Comparison of ENCODE assay signal across 1 cellular context in genomic region chr6:88709819-88710246, GRCh38.
TF ChIP-seq lines count a peak whose summit lies in the region.

No MANE protein-coding gene starts in this region.

TF ChIP-seq in HepG2, 621 proteins besides CTCF, POLR2A, EP300 and RAD21 (continued from another document and continues in another):
- no peak for TF ChIP-seq FOXM1 (CRISPR knock-in tag; IDR thresholded peaks at IDR 0.05)
- TF ChIP-seq ZNF564 (CRISPR knock-in tag; IDR thresholded peaks at IDR 0.05): no peak
- TF ChIP-seq ZNF674 (CRISPR knock-in tag; IDR thresholded peaks at IDR 0.05; ENCODE audit: low read depth): no peak
- TF ChIP-seq WIZ (CRISPR knock-in tag; IDR thresholded peaks at IDR 0.05): no peak
- no peak for TF ChIP-seq IRF1 (CRISPR knock-in tag; IDR thresholded peaks at IDR 0.05; ENCODE audit: low read depth)
- no peak for TF ChIP-seq DNMT3B (CRISPR knock-in tag; conservative IDR thresholded peaks at IDR 0.05)
- TF ChIP-seq ZNF781 (CRISPR knock-in tag; IDR thresholded peaks at IDR 0.05; ENCODE audit: borderline replicate concordance, not compliant biosample characterization): no peak
- no peak for TF ChIP-seq XRCC5 (optimal IDR thresholded peaks at IDR 0.05; ENCODE audit: low read length)
- TF ChIP-seq ZNF264 (CRISPR knock-in tag; IDR thresholded peaks at IDR 0.05): 0 out of 2 replicates have a peak, but pooled peaks have one; percentile 63
- no peak for TF ChIP-seq ARNT (IDR thresholded peaks at IDR 0.05)
- TF ChIP-seq HOMEZ (CRISPR knock-in tag; IDR thresholded peaks at IDR 0.05; ENCODE audit: low read depth): peak; percentile 99
- TF ChIP-seq ZNF512 (CRISPR knock-in tag; IDR thresholded peaks at IDR 0.05): no peak
- no peak for TF ChIP-seq ZNF451 (CRISPR knock-in tag; IDR thresholded peaks at IDR 0.05)
- no peak for TF ChIP-seq ESRRA (CRISPR knock-in tag; IDR thresholded peaks at IDR 0.05; ENCODE audit: low read depth)
- TF ChIP-seq HIC2 (CRISPR knock-in tag; IDR thresholded peaks at IDR 0.05; ENCODE audit: low read depth): no peak
- TF ChIP-seq SP5 (CRISPR knock-in tag; IDR thresholded peaks at IDR 0.05; ENCODE audit: borderline replicate concordance, low read depth): no peak
- TF ChIP-seq ZNF143 (CRISPR knock-in tag; IDR thresholded peaks at IDR 0.05): no peak
- TF ChIP-seq SP4 (CRISPR knock-in tag; IDR thresholded peaks at IDR 0.05): no peak
- no peak for TF ChIP-seq ZBTB7B (CRISPR knock-in tag; IDR thresholded peaks at IDR 0.05)
- TF ChIP-seq NR2C2 (CRISPR knock-in tag; IDR thresholded peaks at IDR 0.05; ENCODE audit: borderline replicate concordance): peak; percentile 56; the same call in 1 of the 2 replicates
- TF ChIP-seq ZBTB1 (CRISPR knock-in tag; IDR thresholded peaks at IDR 0.05; ENCODE audit: borderline replicate concordance): no peak
- TF ChIP-seq SYNCRIP (IDR thresholded peaks at IDR 0.05; ENCODE audit: insufficient read depth, low read depth, low read length): no peak
- no peak for TF ChIP-seq ZFP36 (IDR thresholded peaks at IDR 0.05; ENCODE audit: borderline replicate concordance, low read depth, low read length, partially characterized antibody)
- TF ChIP-seq STAG1 (CRISPR knock-in tag; IDR thresholded peaks at IDR 0.05): no peak
- no peak for TF ChIP-seq TIGD3 (CRISPR knock-in tag; IDR thresholded peaks at IDR 0.05; ENCODE audit: borderline replicate concordance)
- no peak for TF ChIP-seq MLXIP (CRISPR knock-in tag; IDR thresholded peaks at IDR 0.05; ENCODE audit: borderline replicate concordance)
- TF ChIP-seq PAXIP1 (CRISPR knock-in tag; conservative IDR thresholded peaks at IDR 0.05): peak; percentile 97
- no peak for TF ChIP-seq JUNB (CRISPR knock-in tag; IDR thresholded peaks at IDR 0.05; ENCODE audit: borderline replicate concordance)
- TF ChIP-seq TFDP1 (CRISPR knock-in tag; IDR thresholded peaks at IDR 0.05; ENCODE audit: borderline replicate concordance): no peak
- no peak for TF ChIP-seq ZSCAN25 (CRISPR knock-in tag; IDR thresholded peaks at IDR 0.05)
- TF ChIP-seq ZSCAN30 (CRISPR knock-in tag; IDR thresholded peaks at IDR 0.05): no peak
- no peak for TF ChIP-seq ZNF740 (CRISPR knock-in tag; IDR thresholded peaks at IDR 0.05)
- no peak for TF ChIP-seq MAFK (conservative IDR thresholded peaks at IDR 0.05 in 1 of 2, IDR thresholded peaks at IDR 0.05 in 1 of 2; ENCODE audit: low read length in 2 of 2)
- peak; percentile 91 for TF ChIP-seq KAT2B (IDR thresholded peaks at IDR 0.05; ENCODE audit: borderline replicate concordance, low read depth, low read length)
- peak; percentile 100 for TF ChIP-seq HNF4A (CRISPR knock-in tag; IDR thresholded peaks at IDR 0.05)
- no peak for TF ChIP-seq ZNF709 (CRISPR knock-in tag; IDR thresholded peaks at IDR 0.05)
- no peak for TF ChIP-seq ZSCAN21 (CRISPR knock-in tag; IDR thresholded peaks at IDR 0.05; ENCODE audit: borderline replicate concordance)
- 0 out of 2 replicates have a peak, but pooled peaks have one; percentile 37 for TF ChIP-seq NR2F2 (IDR thresholded peaks at IDR 0.05; ENCODE audit: borderline replicate concordance, low read depth)
- TF ChIP-seq TARDBP (CRISPR knock-in tag; IDR thresholded peaks at IDR 0.05): peak; percentile 62; the same call in 1 of the 2 replicates
- no peak for TF ChIP-seq ZNF672 (CRISPR knock-in tag; IDR thresholded peaks at IDR 0.05)
- TF ChIP-seq NCOA2 (CRISPR knock-in tag; IDR thresholded peaks at IDR 0.05): peak; percentile 89
- TF ChIP-seq ZNF333 (CRISPR knock-in tag; IDR thresholded peaks at IDR 0.05; ENCODE audit: borderline replicate concordance): no peak
- TF ChIP-seq ZNF367 (CRISPR knock-in tag; IDR thresholded peaks at IDR 0.05; ENCODE audit: borderline replicate concordance): no peak
- TF ChIP-seq ZNF263 (CRISPR knock-in tag; IDR thresholded peaks at IDR 0.05): no peak
- TF ChIP-seq HMG20A (CRISPR knock-in tag; IDR thresholded peaks at IDR 0.05; ENCODE audit: borderline replicate concordance): peak; percentile 93
- no peak for TF ChIP-seq ZNF549 (CRISPR knock-in tag; IDR thresholded peaks at IDR 0.05)
- no peak for TF ChIP-seq DMTF1 (CRISPR knock-in tag; IDR thresholded peaks at IDR 0.05)
- no peak for TF ChIP-seq E2F5 (CRISPR knock-in tag; conservative IDR thresholded peaks at IDR 0.05)
- TF ChIP-seq RFXAP (CRISPR knock-in tag; IDR thresholded peaks at IDR 0.05; ENCODE audit: borderline replicate concordance): no peak
